Comparison of ENCODE assay signal across 4 cellular contexts in the genomic region with DNA sequence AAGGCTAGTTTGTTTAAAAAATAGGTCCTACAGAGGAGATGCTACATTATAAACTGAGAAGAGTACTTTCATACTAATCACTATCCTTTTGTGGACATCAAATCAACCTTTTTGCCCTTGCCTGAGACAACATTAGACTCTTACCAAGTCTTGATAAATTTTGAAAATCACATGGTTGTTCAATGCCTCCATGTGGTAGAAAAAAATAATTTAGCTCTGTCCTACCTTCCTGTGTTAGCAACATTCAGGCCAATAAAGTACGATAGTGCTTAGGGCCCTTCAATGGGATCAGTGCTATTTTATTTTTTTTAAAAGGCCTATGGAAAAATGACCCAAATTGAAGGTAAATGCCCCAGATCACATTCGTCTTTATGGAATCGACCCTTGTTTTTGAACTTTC.
TF ChIP-seq lines count a peak whose summit lies in the region.

No MANE protein-coding gene starts in this region.

TF ChIP-seq in IMR-90, 13 proteins besides CTCF, POLR2A, EP300 and RAD21:
- TF ChIP-seq CHD1 (IDR thresholded peaks at IDR 0.05; ENCODE audit: low read depth, low read length) (no peak), BHLHE40 (IDR thresholded peaks at IDR 0.05; ENCODE audit: low read depth, low read length) (no peak), MAZ (IDR thresholded peaks at IDR 0.05; ENCODE audit: borderline replicate concordance, low read depth, low read length) (no peak), CEBPB (IDR thresholded peaks at IDR 0.05; ENCODE audit: low read depth, low read length) (no peak), RFX5 (IDR thresholded peaks at IDR 0.05; ENCODE audit: low read depth, low read length) (no peak), RCOR1 (IDR thresholded peaks at IDR 0.05; ENCODE audit: insufficient replicate concordance, low read length) (no peak), SMC3 (IDR thresholded peaks at IDR 0.05; ENCODE audit: low read depth, low read length) (no peak), MXI1 (IDR thresholded peaks at IDR 0.05; ENCODE audit: borderline replicate concordance, low read depth, low read length) (no peak), NFE2L2 (IDR thresholded peaks at IDR 0.05; ENCODE audit: low read depth, low read length) (no peak), FOS (IDR thresholded peaks at IDR 0.05; ENCODE audit: low read depth, low read length) (no peak), MAFK (IDR thresholded peaks at IDR 0.05; ENCODE audit: low read depth, low read length) (no peak)
- TF ChIP-seq, protein P1, sequence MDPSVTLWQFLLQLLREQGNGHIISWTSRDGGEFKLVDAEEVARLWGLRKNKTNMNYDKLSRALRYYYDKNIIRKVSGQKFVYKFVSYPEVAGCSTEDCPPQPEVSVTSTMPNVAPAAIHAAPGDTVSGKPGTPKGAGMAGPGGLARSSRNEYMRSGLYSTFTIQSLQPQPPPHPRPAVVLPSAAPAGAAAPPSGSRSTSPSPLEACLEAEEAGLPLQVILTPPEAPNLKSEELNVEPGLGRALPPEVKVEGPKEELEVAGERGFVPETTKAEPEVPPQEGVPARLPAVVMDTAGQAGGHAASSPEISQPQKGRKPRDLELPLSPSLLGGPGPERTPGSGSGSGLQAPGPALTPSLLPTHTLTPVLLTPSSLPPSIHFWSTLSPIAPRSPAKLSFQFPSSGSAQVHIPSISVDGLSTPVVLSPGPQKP (IDR thresholded peaks at IDR 0.05; ENCODE audit: borderline replicate concordance, low read depth, low read length) = no peak
- TF ChIP-seq, protein P2, sequence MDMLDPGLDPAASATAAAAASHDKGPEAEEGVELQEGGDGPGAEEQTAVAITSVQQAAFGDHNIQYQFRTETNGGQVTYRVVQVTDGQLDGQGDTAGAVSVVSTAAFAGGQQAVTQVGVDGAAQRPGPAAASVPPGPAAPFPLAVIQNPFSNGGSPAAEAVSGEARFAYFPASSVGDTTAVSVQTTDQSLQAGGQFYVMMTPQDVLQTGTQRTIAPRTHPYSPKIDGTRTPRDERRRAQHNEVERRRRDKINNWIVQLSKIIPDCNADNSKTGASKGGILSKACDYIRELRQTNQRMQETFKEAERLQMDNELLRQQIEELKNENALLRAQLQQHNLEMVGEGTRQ (IDR thresholded peaks at IDR 0.05; ENCODE audit: low read depth, low read length) = no peak

TF ChIP-seq in K562, 482 proteins besides CTCF, POLR2A, EP300 and RAD21 (continues in another document):
- TF ChIP-seq TEAD1 (CRISPR knock-in tag; IDR thresholded peaks at IDR 0.05) (no peak), POLR2AphosphoS5 (IDR thresholded peaks at IDR 0.05; ENCODE audit: control insufficient read depth, insufficient read depth, low read depth, low read length) (no peak), NR1H2 (CRISPR knock-in tag; IDR thresholded peaks at IDR 0.05) (no peak), CBFB (CRISPR knock-in tag; IDR thresholded peaks at IDR 0.05) (no peak), ZC3H4 (CRISPR knock-in tag; IDR thresholded peaks at IDR 0.05; ENCODE audit: borderline replicate concordance) (no peak), JUN (IDR thresholded peaks at IDR 0.05; ENCODE audit: borderline replicate concordance, low read depth, low read length) (no peak), JUN (CRISPR knock-in tag; IDR thresholded peaks at IDR 0.05; ENCODE audit: borderline replicate concordance) (no peak)
- TF ChIP-seq, protein P3, sequence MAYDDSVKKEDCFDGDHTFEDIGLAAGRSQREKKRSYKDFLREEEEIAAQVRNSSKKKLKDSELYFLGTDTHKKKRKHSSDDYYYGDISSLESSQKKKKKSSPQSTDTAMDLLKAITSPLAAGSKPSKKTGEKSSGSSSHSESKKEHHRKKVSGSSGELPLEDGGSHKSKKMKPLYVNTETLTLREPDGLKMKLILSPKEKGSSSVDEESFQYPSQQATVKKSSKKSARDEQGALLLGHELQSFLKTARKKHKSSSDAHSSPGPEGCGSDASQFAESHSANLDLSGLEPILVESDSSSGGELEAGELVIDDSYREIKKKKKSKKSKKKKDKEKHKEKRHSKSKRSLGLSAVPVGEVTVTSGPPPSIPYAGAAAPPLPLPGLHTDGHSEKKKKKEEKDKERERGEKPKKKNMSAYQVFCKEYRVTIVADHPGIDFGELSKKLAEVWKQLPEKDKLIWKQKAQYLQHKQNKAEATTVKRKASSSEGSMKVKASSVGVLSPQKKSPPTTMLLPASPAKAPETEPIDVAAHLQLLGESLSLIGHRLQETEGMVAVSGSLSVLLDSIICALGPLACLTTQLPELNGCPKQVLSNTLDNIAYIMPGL (CRISPR knock-in tag; IDR thresholded peaks at IDR 0.05) = no peak
- TF ChIP-seq, protein P4, sequence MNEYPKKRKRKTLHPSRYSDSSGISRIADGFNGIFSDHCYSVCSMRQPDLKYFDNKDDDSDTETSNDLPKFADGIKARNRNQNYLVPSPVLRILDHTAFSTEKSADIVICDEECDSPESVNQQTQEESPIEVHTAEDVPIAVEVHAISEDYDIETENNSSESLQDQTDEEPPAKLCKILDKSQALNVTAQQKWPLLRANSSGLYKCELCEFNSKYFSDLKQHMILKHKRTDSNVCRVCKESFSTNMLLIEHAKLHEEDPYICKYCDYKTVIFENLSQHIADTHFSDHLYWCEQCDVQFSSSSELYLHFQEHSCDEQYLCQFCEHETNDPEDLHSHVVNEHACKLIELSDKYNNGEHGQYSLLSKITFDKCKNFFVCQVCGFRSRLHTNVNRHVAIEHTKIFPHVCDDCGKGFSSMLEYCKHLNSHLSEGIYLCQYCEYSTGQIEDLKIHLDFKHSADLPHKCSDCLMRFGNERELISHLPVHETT (CRISPR knock-in tag; conservative IDR thresholded peaks at IDR 0.05 in 1 of 2, IDR thresholded peaks at IDR 0.05 in 1 of 2) = no peak
- TF ChIP-seq, protein P5, sequence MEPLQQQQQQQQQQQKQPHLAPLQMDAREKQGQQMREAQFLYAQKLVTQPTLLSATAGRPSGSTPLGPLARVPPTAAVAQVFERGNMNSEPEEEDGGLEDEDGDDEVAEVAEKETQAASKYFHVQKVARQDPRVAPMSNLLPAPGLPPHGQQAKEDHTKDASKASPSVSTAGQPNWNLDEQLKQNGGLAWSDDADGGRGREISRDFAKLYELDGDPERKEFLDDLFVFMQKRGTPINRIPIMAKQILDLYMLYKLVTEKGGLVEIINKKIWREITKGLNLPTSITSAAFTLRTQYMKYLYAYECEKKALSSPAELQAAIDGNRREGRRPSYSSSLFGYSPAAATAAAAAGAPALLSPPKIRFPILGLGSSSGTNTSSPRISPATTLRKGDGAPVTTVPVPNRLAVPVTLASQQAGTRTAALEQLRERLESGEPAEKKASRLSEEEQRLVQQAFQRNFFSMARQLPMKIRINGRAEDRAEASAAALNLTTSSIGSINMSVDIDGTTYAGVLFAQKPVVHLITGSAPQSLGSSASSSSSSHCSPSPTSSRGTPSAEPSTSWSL (CRISPR knock-in tag; IDR thresholded peaks at IDR 0.05; ENCODE audit: borderline replicate concordance) = no peak

TF ChIP-seq in liver, 16 proteins besides CTCF, POLR2A, EP300 and RAD21:
- no peak for TF ChIP-seq YY1 (IDR thresholded peaks at IDR 0.05)
- TF ChIP-seq FOXA2 (IDR thresholded peaks at IDR 0.05) = no peak
- TF ChIP-seq, protein P6, sequence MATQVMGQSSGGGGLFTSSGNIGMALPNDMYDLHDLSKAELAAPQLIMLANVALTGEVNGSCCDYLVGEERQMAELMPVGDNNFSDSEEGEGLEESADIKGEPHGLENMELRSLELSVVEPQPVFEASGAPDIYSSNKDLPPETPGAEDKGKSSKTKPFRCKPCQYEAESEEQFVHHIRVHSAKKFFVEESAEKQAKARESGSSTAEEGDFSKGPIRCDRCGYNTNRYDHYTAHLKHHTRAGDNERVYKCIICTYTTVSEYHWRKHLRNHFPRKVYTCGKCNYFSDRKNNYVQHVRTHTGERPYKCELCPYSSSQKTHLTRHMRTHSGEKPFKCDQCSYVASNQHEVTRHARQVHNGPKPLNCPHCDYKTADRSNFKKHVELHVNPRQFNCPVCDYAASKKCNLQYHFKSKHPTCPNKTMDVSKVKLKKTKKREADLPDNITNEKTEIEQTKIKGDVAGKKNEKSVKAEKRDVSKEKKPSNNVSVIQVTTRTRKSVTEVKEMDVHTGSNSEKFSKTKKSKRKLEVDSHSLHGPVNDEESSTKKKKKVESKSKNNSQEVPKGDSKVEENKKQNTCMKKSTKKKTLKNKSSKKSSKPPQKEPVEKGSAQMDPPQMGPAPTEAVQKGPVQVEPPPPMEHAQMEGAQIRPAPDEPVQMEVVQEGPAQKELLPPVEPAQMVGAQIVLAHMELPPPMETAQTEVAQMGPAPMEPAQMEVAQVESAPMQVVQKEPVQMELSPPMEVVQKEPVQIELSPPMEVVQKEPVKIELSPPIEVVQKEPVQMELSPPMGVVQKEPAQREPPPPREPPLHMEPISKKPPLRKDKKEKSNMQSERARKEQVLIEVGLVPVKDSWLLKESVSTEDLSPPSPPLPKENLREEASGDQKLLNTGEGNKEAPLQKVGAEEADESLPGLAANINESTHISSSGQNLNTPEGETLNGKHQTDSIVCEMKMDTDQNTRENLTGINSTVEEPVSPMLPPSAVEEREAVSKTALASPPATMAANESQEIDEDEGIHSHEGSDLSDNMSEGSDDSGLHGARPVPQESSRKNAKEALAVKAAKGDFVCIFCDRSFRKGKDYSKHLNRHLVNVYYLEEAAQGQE (IDR thresholded peaks at IDR 0.05) = no peak
- no peak for TF ChIP-seq NR2F2 (IDR thresholded peaks at IDR 0.05)

TF ChIP-seq in GM12891, 5 proteins besides CTCF, POLR2A, EP300 and RAD21:
- TF ChIP-seq POLR2AphosphoS5 (IDR thresholded peaks at IDR 0.05; ENCODE audit: low read depth, low read length) (no peak), POU2F2 (IDR thresholded peaks at IDR 0.05; ENCODE audit: low read depth, low read length) (no peak), PAX5 (IDR thresholded peaks at IDR 0.05; ENCODE audit: insufficient read depth, low read length, severe bottlenecking) (no peak), SPI1 (IDR thresholded peaks at IDR 0.05; ENCODE audit: low read depth, low read length) (no peak), TAF1 (IDR thresholded peaks at IDR 0.05; ENCODE audit: low read depth, low read length) (no peak)
